30 cellular contexts compared by ENCODE assay signal in genomic region chr7:102459221-102459844, GRCh38.
"Had no signal": no experiment of that assay in that cellular context is flagged by ENCODE, and none has a peak within 500 bp of the region (broad histone marks: within the 10 kb centered on the region; RNA-seq: fewer than 3 reads in every experiment).

No MANE protein-coding gene starts in this region.

- ATAC-seq: mucosa of descending colon; natural killer cell treated with Interleukin-12 subunit alpha and Interleukin-12 subunit beta and Interleukin-15 and Interleukin-18, amount 100 ng/mL, for 72 hours; sciatic nerve had no signal

- DNase-seq: colonic mucosa; dermis blood vessel endothelial cell; effector memory CD4-positive, alpha-beta T cell; erythroblast; esophagus squamous epithelium; hypothalamus; immature natural killer cell; islet precursor cell; mesenchymal stem cell; mucosa of descending colon; naive B cell; stimulated activated CD4-positive, alpha-beta T cell treated with anti-CD3 and anti-CD28 coated beads, Interleukin-12 subunit alpha, Interleukin-12 subunit beta, amount 100 ng/mL, for 4 hours; stimulated activated CD4-positive, alpha-beta T cell treated with anti-CD3 and anti-CD28 coated beads, Interleukin-1b, Interleukin-23, amount 100 ng/mL, for 48 hours; stimulated activated CD4-positive, alpha-beta T cell treated with anti-CD3 and anti-CD28 coated beads, Interleukin-4, amount 100 ng/mL, for 1 hour; stimulated activated CD8-positive, alpha-beta memory T cell treated with anti-CD3 and anti-CD28 coated beads, Interleukin-4, amount 100 ng/mL, for 48 hours; stimulated activated naive CD4-positive, alpha-beta T cell treated with Interleukin-2 at 50 U/mL for 16 hours had no signal

- H3K27me3 Mint-ChIP-seq: naive B cell; natural killer cell treated with Interleukin-12 subunit alpha and Interleukin-12 subunit beta and Interleukin-15 and Interleukin-18, amount 100 ng/mL, for 72 hours; progenitor cell of endocrine pancreas had no signal

- FAIRE-seq: endothelial cell of umbilical vein, frontal cortex, urothelium cell line had no signal

- H3K9ac ChIP-seq: parathyroid adenoma had no signal

- H3K9me3 ChIP-seq: colonic mucosa, esophagus squamous epithelium, mucosa of descending colon, neutrophil, thoracic aorta, tibial nerve, upper lobe of left lung had no signal

- H3K4me3 Mint-ChIP-seq: immature natural killer cell; mesothelial cell of epicardium; naive B cell; natural killer cell treated with Interleukin-12 subunit alpha and Interleukin-12 subunit beta and Interleukin-15 and Interleukin-18, amount 100 ng/mL, for 72 hours; neural crest cell had no signal

- H2AFZ ChIP-seq: parathyroid adenoma had no signal

- H3K27ac Mint-ChIP-seq: immature natural killer cell; mesothelial cell of epicardium; natural killer cell treated with Interleukin-12 subunit alpha and Interleukin-12 subunit beta and Interleukin-15 and Interleukin-18, amount 100 ng/mL, for 72 hours; progenitor cell of endocrine pancreas had no signal

- H3K9me3 Mint-ChIP-seq: immature natural killer cell; mesothelial cell of epicardium; naive B cell; natural killer cell treated with Interleukin-12 subunit alpha and Interleukin-12 subunit beta and Interleukin-15 and Interleukin-18, amount 100 ng/mL, for 72 hours; neural crest cell had no signal

- H3K27me3 ChIP-seq: colonic mucosa, esophagus squamous epithelium, neutrophil, tibial nerve, upper lobe of left lung had no signal

- H3K4me3 ChIP-seq: colonic mucosa, esophagus squamous epithelium, mucosa of descending colon, smooth muscle cell, thoracic aorta, tibial nerve, upper lobe of left lung had no signal

- H3K27ac ChIP-seq: colonic mucosa, esophagus squamous epithelium, neutrophil, parathyroid adenoma, thoracic aorta, tibial nerve, upper lobe of left lung had no signal

- H3K4me2 ChIP-seq: smooth muscle cell had no signal

- H3K36me3 ChIP-seq: colonic mucosa had no signal
